ENCODE assay signal across 15 cellular contexts in genomic region chr4:89737888-89738287, GRCh38.
DNase-seq lines count a peak whose midpoint lies in the region; ATAC-seq, FAIRE-seq and TF ChIP-seq lines count a peak whose summit lies in the region.
"Had no signal": no experiment of that assay in that cellular context is flagged by ENCODE, and none has a peak within 500 bp of the region (broad histone marks: within the 10 kb centered on the region; RNA-seq: fewer than 3 reads in every experiment).

No MANE protein-coding gene starts in this region.

- peaks cover 0 to 3% of the 10 kb centered on the region in 2 experiments for H3K36me3 ChIP-seq in endothelial cell of umbilical vein (ENCODE audit: control insufficient read depth in 2 of 2, extremely low read depth in 1 of 2, insufficient read depth in 2 of 2, low read length in 2 of 2)

- peak; percentile 83 for FAIRE-seq in endothelial cell of umbilical vein (lab: Jason Lieb, UNC)

- H3K9me1 ChIP-seq in endothelial cell of umbilical vein (replicated peaks; ENCODE audit: control insufficient read depth, extremely low read depth, insufficient read depth, low read length), result peaks cover 2% of the 10 kb centered on the region

- no peak overlapping the region for H2AFZ ChIP-seq in endothelial cell of umbilical vein (ENCODE audit: low read depth, low read length)

- BruUV-seq in endothelial cell of umbilical vein (replicated peaks; lab: Mats Ljungman, UMichigan), result no TSS peak

- H3K79me2 ChIP-seq in endothelial cell of umbilical vein (ENCODE audit: control insufficient read depth, insufficient read depth, low read length), result peaks cover 5% of the 10 kb centered on the region

- H3K27me3 ChIP-seq in endothelial cell of umbilical vein (ENCODE audit: control insufficient read depth in 2 of 2, insufficient read depth in 2 of 2, low read length in 2 of 2), result no peaks in the 10 kb centered on the region

- POLR2A ChIA-PET in endothelial cell of umbilical vein (lab: Charles Lee), result interaction anchor here (0.7 kb wide), 1 partner anchor 15 kb away, joined by 3 read pairs; no protein-coding TSS in a partner anchor

- H3K4me2 ChIP-seq in endothelial cell of umbilical vein (ENCODE audit: insufficient read depth, low read length), result no peak overlapping the region
- H3K4me2 ChIP-seq: smooth muscle cell had no signal

- no peaks in the 10 kb centered on the region for H3K9me3 ChIP-seq in endothelial cell of umbilical vein (replicated peaks; ENCODE audit: control insufficient read depth, insufficient read depth, low read length)

- H3K27ac ChIP-seq in endothelial cell of umbilical vein (ENCODE audit: insufficient read depth, low read depth, low read length), result no peak overlapping the region
- H3K27ac ChIP-seq: 22Rv1 had no signal

- H3K4me3 ChIP-seq in endothelial cell of umbilical vein (replicated peaks in 1 of 3; ENCODE audit: insufficient read depth in 1 of 3, low read depth in 1 of 3, low read length in 3 of 3) (no peak overlapping the region), skeletal muscle cell (ENCODE audit: low read depth, low read length) (no peak overlapping the region)
- H3K4me3 ChIP-seq: smooth muscle cell had no signal

- ATAC-seq in GM21528 (IDR thresholded peaks at IDR 0.05; ENCODE audit: low FRiP score, unreplicated experiment), result no peak
- ATAC-seq: activated T-helper 17 cell treated with anti-CD3 and anti-CD28 coated beads, Interleukin-2, amount 50 U/mL, for 72 hours had no signal

- intact Hi-C loops in endothelial cell of umbilical vein (cut with micrococcal nuclease), result no loop called here

- no peaks in the 10 kb centered on the region for H4K20me1 ChIP-seq in endothelial cell of umbilical vein (replicated peaks; ENCODE audit: control insufficient read depth, extremely low read depth, insufficient read depth, low read length)

- DNase-seq in NCI-H1105 treated with DMSO at 0.1 percent for 48 hours (lab: John Stamatoyannopoulos, UW) (peak; percentile 21), NCI-H1105 (lab: John Stamatoyannopoulos, UW) (no peak), NCI-H2227 treated with DMSO at 0.1 percent for 48 hours (lab: John Stamatoyannopoulos, UW) (peak; percentile 29), endothelial cell of umbilical vein (ENCODE audit: low read depth, low spot score) (peak; percentile 79), skeletal muscle cell (ENCODE audit: low read depth) (peak; percentile 31), NCI-H524 (lab: John Stamatoyannopoulos, UW) (no peak), T1000 (lab: John Stamatoyannopoulos, UW) (no peak)
- DNase-seq: activated CD4-positive, alpha-beta T cell treated with anti-CD3 and anti-CD28 coated beads for 1 hour; DMS79; NCI-H345; SHP77 had no signal

- peaks cover 7% of the 10 kb centered on the region for H3K4me1 ChIP-seq in endothelial cell of umbilical vein (ENCODE audit: control insufficient read depth, extremely low read depth, insufficient read depth, low read length)

- CTCF ChIA-PET in endothelial cell of umbilical vein (lab: Charles Lee), result interaction anchor here (0.9 to 2.4 kb wide), 13 partner anchors 14 to 255 kb away, joined by 3 to 12 read pairs (median 5); no protein-coding TSS in a partner anchor

- no peak overlapping the region for H3K9ac ChIP-seq in endothelial cell of umbilical vein (replicated peaks; ENCODE audit: extremely low read depth, insufficient read depth, low read length)

- dilution Hi-C loops in endothelial cell of umbilical vein (cut with MboI; ENCODE audit: extremely low pct_ligation_motif_present, low sequenced_read_pairs), result no loop called here

- no peak for TF ChIP-seq CTCF in endothelial cell of umbilical vein (IDR thresholded peaks at IDR 0.05; ENCODE audit: extremely low read depth in 1 of 2, insufficient read depth in 1 of 2, low read depth in 1 of 2, low read length in 2 of 2)

- no peak for TF ChIP-seq POLR2A in endothelial cell of umbilical vein (IDR thresholded peaks at IDR 0.05; ENCODE audit: low read depth, low read length)

TF ChIP-seq in endothelial cell of umbilical vein, 7 proteins besides CTCF, POLR2A, EP300 and RAD21:
- TF ChIP-seq JUN (IDR thresholded peaks at IDR 0.05; ENCODE audit: borderline replicate concordance, insufficient read depth, insufficient read length, low read depth) (peak; percentile 71), FOS (IDR thresholded peaks at IDR 0.05; ENCODE audit: borderline replicate concordance, insufficient read depth, low read length) (peak; percentile 51), POLR2AphosphoS5 (IDR thresholded peaks at IDR 0.05; ENCODE audit: insufficient read depth, low read depth, low read length) (peak; percentile 55), EZH2 (IDR thresholded peaks at IDR 0.05; ENCODE audit: borderline replicate concordance, low read depth, low read length, severe bottlenecking) (no peak), MAX (IDR thresholded peaks at IDR 0.05; ENCODE audit: insufficient read depth, insufficient read length) (no peak)
TF ChIP-seq in endothelial cell of umbilical vein: peak in this region for 3.

Comparison
In these comparisons a context has a peak if more than half of its experiments do, and no peak if none do; other contexts are left out.
1. DNase-seq: peak in NCI-H1105 treated with DMSO at 0.1 percent for 48 hours (single experiment), NCI-H2227 treated with DMSO at 0.1 percent for 48 hours (single experiment), endothelial cell of umbilical vein (single experiment) and skeletal muscle cell (single experiment); none in NCI-H1105 (single experiment), NCI-H524 (0 of 2) and T1000 (single experiment).